Comparison of ENCODE assay signal across 15 cellular contexts in the genomic region with DNA sequence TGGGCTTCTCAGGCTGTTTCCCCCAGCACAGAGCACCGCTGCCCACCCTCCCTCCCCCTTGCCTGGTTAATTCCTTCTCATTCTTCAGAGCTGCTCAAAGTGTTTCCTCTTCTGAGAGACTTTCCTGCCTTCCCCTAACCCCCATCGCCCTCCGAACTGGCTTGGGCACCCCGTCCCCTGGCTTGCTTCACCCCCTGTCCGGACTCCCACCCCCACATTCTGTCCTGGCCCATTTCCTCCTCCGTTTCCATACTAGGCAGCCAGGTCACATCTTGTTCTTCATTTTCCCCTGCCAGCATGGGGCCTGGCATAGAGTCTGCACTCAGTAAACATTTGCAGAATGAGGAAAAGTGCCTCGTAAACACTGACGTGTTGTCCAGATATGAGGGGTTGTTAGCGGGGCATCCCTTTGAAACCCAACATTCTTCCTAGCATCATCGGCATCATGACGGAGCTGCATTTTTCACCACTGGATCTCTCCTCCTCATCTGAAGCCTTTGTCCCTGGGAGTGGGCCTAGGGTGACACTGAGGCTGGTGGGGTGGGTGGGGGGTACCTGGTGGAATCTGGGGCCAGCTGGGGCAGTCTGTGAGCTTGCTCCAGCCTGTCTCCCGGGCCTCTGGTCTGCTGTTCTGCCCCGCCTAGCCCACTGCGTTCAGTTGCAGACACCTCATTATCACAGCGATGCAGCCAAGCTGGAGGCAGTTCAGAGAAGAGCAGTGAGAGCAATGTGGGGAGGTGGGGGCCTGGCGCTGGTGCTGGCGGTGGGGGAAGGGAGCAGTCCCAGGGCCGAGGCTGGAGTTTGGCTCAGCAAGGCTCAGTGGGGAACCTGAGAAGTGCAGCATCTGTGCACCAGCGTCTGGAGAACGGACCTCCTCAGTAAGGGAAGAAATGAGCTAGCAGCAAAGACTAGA.
A peak's percentile ranks its signal among the peaks of the same experiment; 100 is the strongest.
DNase-seq lines count a peak whose midpoint lies in the region; ATAC-seq and TF ChIP-seq lines count a peak whose summit lies in the region.
"Had no signal": no experiment of that assay in that cellular context is flagged by ENCODE, and none has a peak within 500 bp of the region (broad histone marks: within the 10 kb centered on the region; RNA-seq: fewer than 3 reads in every experiment).

No MANE protein-coding gene starts in this region.

- peak; percentile 25 for DNase-seq in DMS 273 treated with DMSO at 0.1 percent for 48 hours (lab: John Stamatoyannopoulos, UW)
- peak; percentile 40 for DNase-seq in LNCaP clone FGC (ENCODE audit: low read depth)
- DNase-seq in endodermal cell = peak; percentile 77
- no peak for DNase-seq in NCI-H2196 (lab: John Stamatoyannopoulos, UW; ENCODE audit: unreplicated experiment)
- no peak for DNase-seq in NCI-H2107 (lab: John Stamatoyannopoulos, UW)
- DNase-seq: activated CD4-positive, alpha-beta memory T cell treated with anti-CD3 and anti-CD28 coated beads, Interleukin-2, amount 10 ng/mL, durations not matched to agents 7 days and 5 days; activated naive CD8-positive, alpha-beta T cell treated with anti-CD3 and anti-CD28 coated beads, Interleukin-2, amount 50 U/mL, for 24 hours; NCI-H1048; stimulated activated CD4-positive, alpha-beta T cell treated with anti-CD3 and anti-CD28 coated beads, Interleukin-4, amount 100 ng/mL, for 1 hour; stimulated activated CD8-positive, alpha-beta memory T cell treated with anti-CD3 and anti-CD28 coated beads, Interleukin-4, amount 100 ng/mL, for 48 hours had no signal

- H3K36me3 ChIP-seq in endodermal cell (ENCODE audit: control insufficient read depth, insufficient read depth, low read length) = no peaks in the 10 kb centered on the region

- H3K9me3 ChIP-seq in endodermal cell (ENCODE audit: control insufficient read depth, low read length) = no peaks in the 10 kb centered on the region

- H3K27me3 ChIP-seq in endodermal cell (ENCODE audit: control insufficient read depth, insufficient read depth, low read length, poor library complexity, severe bottlenecking) = no peaks in the 10 kb centered on the region

- H3K4me1 ChIP-seq in endodermal cell (ENCODE audit: control insufficient read depth, insufficient read depth, low read length) = no peaks in the 10 kb centered on the region

- no peak overlapping the region for H3K9ac ChIP-seq in endodermal cell (ENCODE audit: extremely low read depth, low read length, poor library complexity, severe bottlenecking)

- H3K4me3 Mint-ChIP-seq in endodermal cell (no peak overlapping the region), nephron (no peak overlapping the region)
- H3K4me3 Mint-ChIP-seq: activated CD4-positive, alpha-beta memory T cell treated with anti-CD3 and anti-CD28 coated beads, Interleukin-2, amount 10 ng/mL, durations not matched to agents 7 days and 5 days; activated naive CD8-positive, alpha-beta T cell treated with anti-CD3 and anti-CD28 coated beads, Interleukin-2, amount 50 U/mL, for 24 hours; B cell had no signal

- H3K27me3 Mint-ChIP-seq in endodermal cell (ENCODE audit: insufficient read depth) (peaks cover 11% of the 10 kb centered on the region), nephron (ENCODE audit: low read depth) (peaks cover 4% of the 10 kb centered on the region)
- H3K27me3 Mint-ChIP-seq: activated CD4-positive, alpha-beta memory T cell treated with anti-CD3 and anti-CD28 coated beads, Interleukin-2, amount 10 ng/mL, durations not matched to agents 7 days and 5 days; activated naive CD8-positive, alpha-beta T cell treated with anti-CD3 and anti-CD28 coated beads, Interleukin-2, amount 50 U/mL, for 24 hours had no signal

- H3K4me3 ChIP-seq in LNCaP clone FGC (ENCODE audit: low read depth, low read length) (no peak overlapping the region), endodermal cell (ENCODE audit: low read length) (no peak overlapping the region)

- H3K4me1 Mint-ChIP-seq in endodermal cell (peaks cover 12% of the 10 kb centered on the region), nephron (peaks cover 60% of the 10 kb centered on the region)
- H3K4me1 Mint-ChIP-seq: activated CD4-positive, alpha-beta memory T cell treated with anti-CD3 and anti-CD28 coated beads, Interleukin-2, amount 10 ng/mL, durations not matched to agents 7 days and 5 days; activated naive CD8-positive, alpha-beta T cell treated with anti-CD3 and anti-CD28 coated beads, Interleukin-2, amount 50 U/mL, for 24 hours; B cell had no signal

- H3K27ac Mint-ChIP-seq in endodermal cell (no peak overlapping the region), nephron (peak overlapping the region; percentile 33 to 82 (median 46))
- H3K27ac Mint-ChIP-seq: activated CD4-positive, alpha-beta memory T cell treated with anti-CD3 and anti-CD28 coated beads, Interleukin-2, amount 10 ng/mL, durations not matched to agents 7 days and 5 days; activated naive CD8-positive, alpha-beta T cell treated with anti-CD3 and anti-CD28 coated beads, Interleukin-2, amount 50 U/mL, for 24 hours; B cell had no signal

- H3K9me3 Mint-ChIP-seq in endodermal cell (peaks cover 42% of the 10 kb centered on the region), nephron (peaks cover 3% of the 10 kb centered on the region)
- H3K9me3 Mint-ChIP-seq: activated CD4-positive, alpha-beta memory T cell treated with anti-CD3 and anti-CD28 coated beads, Interleukin-2, amount 10 ng/mL, durations not matched to agents 7 days and 5 days; activated naive CD8-positive, alpha-beta T cell treated with anti-CD3 and anti-CD28 coated beads, Interleukin-2, amount 50 U/mL, for 24 hours had no signal

- WGBS in endodermal cell (ENCODE audit: insufficient coverage in 1 of 2, insufficient read length in 1 of 2), 2 experiments = 47 to 57% methylated on average over 3 to 20 of the region's 20 CpGs

- no peak overlapping the region for H3K27ac ChIP-seq in endodermal cell (ENCODE audit: low read depth, low read length)

- H3K36me3 Mint-ChIP-seq in endodermal cell (ENCODE audit: low read depth) (no peaks in the 10 kb centered on the region), nephron (ENCODE audit: low read depth) (no peaks in the 10 kb centered on the region)

- no peak for ATAC-seq in GM18861 (IDR thresholded peaks at IDR 0.05; ENCODE audit: unreplicated experiment)
- no peak for ATAC-seq in HG03378 (IDR thresholded peaks at IDR 0.05; ENCODE audit: unreplicated experiment)
- ATAC-seq: activated naive CD8-positive, alpha-beta T cell treated with anti-CD3 and anti-CD28 coated beads, Interleukin-2, amount 50 U/mL, for 24 hours; Panc1 had no signal

- no peak for TF ChIP-seq CTCF in LNCaP clone FGC (IDR thresholded peaks at IDR 0.05; ENCODE audit: control insufficient read depth, extremely low read depth, insufficient read depth)
- TF ChIP-seq CTCF in endodermal cell (conservative IDR thresholded peaks at IDR 0.05) = no peak
- no peak for TF ChIP-seq CTCF in nephron (IDR thresholded peaks at IDR 0.05; ENCODE audit: unreplicated experiment in 3 of 3)

Comparison
In these comparisons a context has a peak if more than half of its experiments do, and no peak if none do; other contexts are left out.
1. DNase-seq: peak in DMS 273 treated with DMSO at 0.1 percent for 48 hours (single experiment), LNCaP clone FGC (single experiment) and endodermal cell (single experiment); none in NCI-H2196 (single experiment) and NCI-H2107 (single experiment).